In the genomic region with DNA sequence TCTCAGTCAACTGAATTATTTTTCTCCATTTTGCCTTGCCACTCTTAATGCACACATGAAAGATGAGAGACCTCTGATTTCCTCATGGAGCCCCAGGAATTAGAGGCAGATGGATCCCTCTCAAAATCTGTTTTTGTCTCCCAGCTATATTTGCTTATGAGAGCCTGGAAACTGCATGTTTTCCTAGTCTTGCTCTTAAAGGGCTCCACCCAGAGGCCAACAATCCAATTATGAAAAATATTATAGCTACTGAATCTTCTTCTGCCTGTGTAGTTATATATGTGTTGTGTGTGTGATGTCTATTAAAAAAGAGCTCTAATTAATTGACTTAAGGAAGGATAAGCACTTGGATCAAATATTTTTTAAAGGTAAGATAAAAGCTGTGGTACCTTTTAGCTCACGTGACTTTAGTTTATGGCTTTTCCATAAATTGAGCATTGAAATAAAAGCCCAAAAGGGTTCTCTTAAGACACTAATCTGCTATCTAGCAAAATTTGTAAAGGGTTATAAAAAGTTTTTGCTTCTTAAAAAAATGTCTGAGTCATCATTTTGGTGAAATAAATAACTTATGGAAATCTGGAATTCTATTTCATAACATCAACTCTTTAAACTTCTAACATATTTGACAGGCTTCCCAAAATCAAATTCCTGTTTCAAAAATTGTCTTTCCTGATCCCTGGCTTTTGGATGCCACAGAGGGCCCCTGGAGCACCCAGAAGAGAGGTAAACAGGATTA, we compare ENCODE assay signal across 9 cellular contexts. TPM values are rescaled to one million over a fixed set of nuclear protein-coding genes. Genes with fewer than 3 reads are reported as not detected.
DNase-seq lines count a peak whose midpoint lies in the region; ATAC-seq and TF ChIP-seq lines count a peak whose summit lies in the region.
"Had no signal": no experiment of that assay in that cellular context is flagged by ENCODE, and none has a peak within 500 bp of the region (broad histone marks: within the 10 kb centered on the region; RNA-seq: fewer than 3 reads in every experiment).

No MANE protein-coding gene starts in this region.

- no peaks in the 10 kb centered on the region for H3K36me3 ChIP-seq in vagina

- no peak overlapping the region for H3K27ac ChIP-seq in vagina

- peak; percentile 13 for DNase-seq in CD1c-positive myeloid dendritic cell (ENCODE audit: extremely low spot score)
- DNase-seq in HT-29 (ENCODE audit: low spot score): peak; percentile 38
- DNase-seq in NCI-H82 treated with DMSO at 0.1 percent for 48 hours (lab: John Stamatoyannopoulos, UW; ENCODE audit: unreplicated experiment): peak; percentile 80
- DNase-seq in fibroblast of mammary gland (ENCODE audit: low read depth): no peak
- DNase-seq in GOT3 (lab: John Stamatoyannopoulos, UW): no peak
- DNase-seq in vagina (ENCODE audit: extremely low spot score in 2 of 2): no peak
- DNase-seq: midbrain had no signal

- no peak for ATAC-seq in HG02763 (IDR thresholded peaks at IDR 0.05; ENCODE audit: unreplicated experiment)
- no peak for ATAC-seq in HG02870 (IDR thresholded peaks at IDR 0.05; ENCODE audit: unreplicated experiment)

- no peaks in the 10 kb centered on the region for H3K27me3 ChIP-seq in vagina

- TF ChIP-seq POLR2A in vagina (IDR thresholded peaks at IDR 0.05): no peak

- no peaks in the 10 kb centered on the region for H3K4me1 ChIP-seq in vagina

- no peak overlapping the region for H3K4me3 ChIP-seq in fibroblast of mammary gland (ENCODE audit: control insufficient read depth, low read depth, low read length)
- H3K4me3 ChIP-seq in vagina: no peak overlapping the region

- intact Hi-C loops in vagina (cut with DNase I): no loop called here

- H3K9me3 ChIP-seq in vagina: peaks cover 8% of the 10 kb centered on the region

- TF ChIP-seq CTCF in fibroblast of mammary gland (conservative IDR thresholded peaks at IDR 0.05; ENCODE audit: control insufficient read depth, insufficient read depth, low read depth, low read length) (peak; percentile 16), vagina (IDR thresholded peaks at IDR 0.05) (no peak)

RNA-seq across cellular contexts. Expression of a gene that starts 31.2 kb away (rescaled TPM):
- not detected in 2 replicates for total RNA-seq in HT-29 (2014; rRNA removed; shearing (Covaris generic))
- not detected for total RNA-seq in vagina

RNA-seq across cellular contexts. Expression of a gene that starts 45.6 kb away (rescaled TPM):
- total RNA-seq in HT-29 (2014; rRNA removed; shearing (Covaris generic)): not detected in 2 replicates
- not detected for total RNA-seq in vagina

RNA-seq across cellular contexts. Expression of a gene that starts 59.0 kb away (rescaled TPM):
- total RNA-seq in HT-29 (2014; rRNA removed; shearing (Covaris generic)): 63.7 and 64.5 TPM in 2 replicates
- 96.5 TPM for total RNA-seq in vagina

Comparison
In these comparisons a context has a peak if more than half of its experiments do, and no peak if none do; other contexts are left out.
1. DNase-seq: peak in CD1c-positive myeloid dendritic cell (single experiment), HT-29 (single experiment) and NCI-H82 treated with DMSO at 0.1 percent for 48 hours (single experiment); none in fibroblast of mammary gland (single experiment), GOT3 (single experiment) and vagina (0 of 2).